ENCODE assay signal across 10 cellular contexts in genomic region chr11:75022289-75022688, GRCh38. TPM values are rescaled to one million over a fixed set of nuclear protein-coding genes. Genes with fewer than 3 reads are reported as not detected.
DNase-seq lines count a peak whose midpoint lies in the region; ATAC-seq, FAIRE-seq and TF ChIP-seq lines count a peak whose summit lies in the region.
"Had no signal": no experiment of that assay in that cellular context is flagged by ENCODE, and none has a peak within 500 bp of the region (broad histone marks: within the 10 kb centered on the region; RNA-seq: fewer than 3 reads in every experiment).

No MANE protein-coding gene starts in this region.

- DNase-seq in kidney: no peak
- DNase-seq in esophagus muscularis mucosa (ENCODE audit: extremely low spot score): no peak
- DNase-seq in NCI-H2196 (lab: John Stamatoyannopoulos, UW; ENCODE audit: unreplicated experiment): no peak
- no peak for DNase-seq in CD1c-positive myeloid dendritic cell (ENCODE audit: extremely low spot score)
- no peak for DNase-seq in sciatic nerve (ENCODE audit: low spot score)

- no peak for TF ChIP-seq EP300 in esophagus muscularis mucosa (IDR thresholded peaks at IDR 0.05)

- no peaks in the 10 kb centered on the region for H3K36me3 ChIP-seq in kidney (ENCODE audit: control insufficient read depth in 1 of 2, insufficient read depth in 2 of 2, low read length in 2 of 2)
- no peaks in the 10 kb centered on the region for H3K36me3 ChIP-seq in esophagus muscularis mucosa
- H3K36me3 ChIP-seq: ovary had no signal

- FAIRE-seq in kidney (lab: Jason Lieb, UNC): no peak
- FAIRE-seq: islet of Langerhans had no signal

- H3K4me3 ChIP-seq in kidney (ENCODE audit: low read length in 2 of 2): no peak overlapping the region
- H3K4me3 ChIP-seq in esophagus muscularis mucosa: no peak overlapping the region
- H3K4me3 ChIP-seq: ovary had no signal

- H3K27me3 ChIP-seq in esophagus muscularis mucosa: no peaks in the 10 kb centered on the region
- H3K27me3 ChIP-seq: ovary had no signal

- H3K9me3 ChIP-seq in kidney (ENCODE audit: control insufficient read depth in 1 of 2, low read length in 2 of 2) (no peaks in the 10 kb centered on the region), esophagus muscularis mucosa (no peaks in the 10 kb centered on the region)
- H3K9me3 ChIP-seq: ovary had no signal

- 92% methylated on average over 3 of the region's 3 CpGs for WGBS in esophagus muscularis mucosa

- intact Hi-C loops in kidney (cut with DNase I) (loop anchor here (10.0 kb wide), 1 partner anchor 223 kb away; the partner anchor contains the start of gene TPBGL), esophagus muscularis mucosa (cut with DNase I) (loop anchor here (2.0 kb wide), 1 partner anchor 227 kb away; no protein-coding TSS in a partner anchor), sciatic nerve (cut with DNase I) (no loop called here)

- ATAC-seq in GM18870 (IDR thresholded peaks at IDR 0.05; ENCODE audit: unreplicated experiment): peak; percentile 39
- ATAC-seq in GM21515 (IDR thresholded peaks at IDR 0.05; ENCODE audit: unreplicated experiment): peak; percentile 55
- ATAC-seq in HG03108 (IDR thresholded peaks at IDR 0.05; ENCODE audit: unreplicated experiment): peak; percentile 84
- no peak for ATAC-seq in sciatic nerve

- TF ChIP-seq CTCF in kidney (IDR thresholded peaks at IDR 0.05; ENCODE audit: borderline replicate concordance, extremely low read depth, insufficient read depth) (no peak), esophagus muscularis mucosa (IDR thresholded peaks at IDR 0.05) (no peak)

- peak overlapping the region; percentile 68 to 69 for H3K27ac ChIP-seq in kidney (ENCODE audit: low read depth in 2 of 2, low read length in 2 of 2)
- H3K27ac ChIP-seq in esophagus muscularis mucosa (replicated peaks in 1 of 4): no peak overlapping the region
- H3K27ac ChIP-seq: ovary had no signal

- H3K4me1 ChIP-seq in kidney (ENCODE audit: control insufficient read depth in 1 of 2, insufficient read depth in 1 of 2, low read depth in 1 of 2, low read length in 2 of 2): peaks cover 15 to 22% of the 10 kb centered on the region in 2 donors
- peaks cover 0 to 7% (median 4%) of the 10 kb centered on the region in 4 donors for H3K4me1 ChIP-seq in esophagus muscularis mucosa

- no peak overlapping the region for H3K9ac ChIP-seq in kidney (ENCODE audit: low read length in 2 of 2)

- TF ChIP-seq POLR2A in esophagus muscularis mucosa (IDR thresholded peaks at IDR 0.05; ENCODE audit: low read depth): no peak

RNA-seq across cellular contexts. Expression of gene NEU3, which starts 33.6 kb away (rescaled TPM):
- total RNA-seq in kidney (13.2 TPM), esophagus muscularis mucosa (1 to 10 TPM; 2.9 to 6.7 (median 5.7) TPM), sciatic nerve (7.5 TPM)
- polyA plus RNA-seq in kidney (ENCODE audit: insufficient read depth, low read depth, low replicate concordance): 2.8 TPM

Comparison
In these comparisons a context has a peak if more than half of its experiments do, and no peak if none do; other contexts are left out.
1. H3K27ac ChIP-seq: peak in kidney (2 of 2); none in esophagus muscularis mucosa (0 of 4).